Comparison of ENCODE assay signal across 8 cellular contexts in genomic region chr11:107565219-107565937, GRCh38. TPM values are rescaled to one million over a fixed set of nuclear protein-coding genes. Genes with fewer than 3 reads are reported as not detected.
A peak's percentile ranks its signal among the peaks of the same experiment; 100 is the strongest.
DNase-seq lines count a peak whose midpoint lies in the region; ATAC-seq and TF ChIP-seq lines count a peak whose summit lies in the region.

ALKBH8 (minus strand) TSS chr11:107565735; CDS start chr11:107560893, 4,842 bp downstream.

- ATAC-seq in GM18870 (IDR thresholded peaks at IDR 0.05; ENCODE audit: unreplicated experiment) (peak; percentile 64), HG03103 (IDR thresholded peaks at IDR 0.05; ENCODE audit: low read depth, unreplicated experiment) (peak; percentile 66)
- peak; percentile 94 to 95 for ATAC-seq in activated CD4-positive, CD25-positive, alpha-beta regulatory T cell treated with anti-CD3 and anti-CD28 coated beads, Interleukin-2, amount 50 U/mL, for 24 hours

- DNase-seq in AG04449 (ENCODE audit: low read depth, low spot score) (no peak), NCI-H226 (peak; percentile 64), cerebellum (ENCODE audit: low spot score) (peak; percentile 77)
- peak; percentile 57 for DNase-seq in stimulated activated CD4-positive, alpha-beta T cell treated with anti-CD3 and anti-CD28 coated beads, Interleukin-1b, Interleukin-23, amount 100 ng/mL, for 4 hours (ENCODE audit: low read depth in 2 of 2)

- peak within 1 kb of the TSS; percentile 77 for H3K27ac ChIP-seq in layer of hippocampus (ENCODE audit: low read depth, low read length)

- no peaks in the 10 kb centered on the region for H3K27me3 ChIP-seq in layer of hippocampus (ENCODE audit: control insufficient read depth, insufficient read depth, low read length)

- CTCF ChIA-PET in AG04449 (lab: Yijun Ruan, JAX), result interaction anchor here (1.4 to 25.5 kb wide), 8 partner anchors 9 to 333 kb away, joined by 3 to 485 read pairs (median 56); no protein-coding TSS in a partner anchor

- POLR2A ChIA-PET in AG04449 (lab: Yijun Ruan, JAX), result no interaction called here

- H3K4me3 ChIP-seq in AG04449 (ENCODE audit: low read depth, low read length), result peak within 1 kb of the TSS; percentile 72

- TF ChIP-seq CTCF in AG04449 (IDR thresholded peaks at IDR 0.05; ENCODE audit: insufficient read depth, low read length, missing control alignments), result no peak

RNA-seq across cellular contexts. Expression of gene ALKBH8, which starts in this region (rescaled TPM):
- total RNA-seq in cerebellum, result 12.2 TPM
